28 cellular contexts compared by ENCODE assay signal in genomic region chr22:37884420-37884819, GRCh38. TPM values are rescaled to one million over a fixed set of nuclear protein-coding genes. Genes with fewer than 3 reads are reported as not detected.
DNase-seq lines count a peak whose midpoint lies in the region; ATAC-seq, FAIRE-seq and TF ChIP-seq lines count a peak whose summit lies in the region.
"Had no signal": no experiment of that assay in that cellular context is flagged by ENCODE, and none has a peak within 500 bp of the region (broad histone marks: within the 10 kb centered on the region; RNA-seq: fewer than 3 reads in every experiment).

No MANE protein-coding gene starts in this region.

- ATAC-seq in T-helper 17 cell, result no peak
- ATAC-seq in stimulated activated effector memory CD8-positive, alpha-beta T cell treated with anti-CD3 and anti-CD28 coated beads, Interleukin-12 subunit alpha, Interleukin-12 subunit beta, amount 100 ng/mL, for 72 hours, result no peak
- no peak for ATAC-seq in GM18909 (IDR thresholded peaks at IDR 0.05; ENCODE audit: poor library complexity, unreplicated experiment)
- ATAC-seq in GM18868 (IDR thresholded peaks at IDR 0.05; ENCODE audit: unreplicated experiment), result no peak

- no peaks in the 10 kb centered on the region for H3K9me3 Mint-ChIP-seq in stimulated activated effector memory CD8-positive, alpha-beta T cell treated with anti-CD3 and anti-CD28 coated beads, Interleukin-12 subunit alpha, Interleukin-12 subunit beta, amount 100 ng/mL, for 72 hours
- H3K9me3 Mint-ChIP-seq: CD14-positive monocyte, immature natural killer cell had no signal

- intact Hi-C loops in lower leg skin (cut with DNase I; ENCODE audit: low total_unique reads), result no loop called here

- H3K36me3 Mint-ChIP-seq in T-helper 17 cell (ENCODE audit: low read depth), result peaks cover 3% of the 10 kb centered on the region
- peaks cover 100% of the 10 kb centered on the region for H3K36me3 Mint-ChIP-seq in stimulated activated effector memory CD8-positive, alpha-beta T cell treated with anti-CD3 and anti-CD28 coated beads, Interleukin-12 subunit alpha, Interleukin-12 subunit beta, amount 100 ng/mL, for 72 hours

- H3K9me3 ChIP-seq in T-helper 17 cell (ENCODE audit: control insufficient read depth, low read length, poor library complexity, severe bottlenecking), result no peaks in the 10 kb centered on the region
- H3K9me3 ChIP-seq: esophagus squamous epithelium, testis had no signal

- H3K27me3 Mint-ChIP-seq in T-helper 17 cell, result no peaks in the 10 kb centered on the region

- no peak overlapping the region for H3K4me3 ChIP-seq in fibroblast of the aortic adventitia (ENCODE audit: low read depth, low read length)
- no peak overlapping the region for H3K4me3 ChIP-seq in lower leg skin (ENCODE audit: low read depth, poor library complexity, severe bottlenecking)
- H3K4me3 ChIP-seq: esophagus squamous epithelium, testis had no signal

- no peak for TF ChIP-seq POLR2A in lower leg skin (IDR thresholded peaks at IDR 0.05)

- peaks cover 6% of the 10 kb centered on the region for H3K4me1 Mint-ChIP-seq in T-helper 17 cell
- H3K4me1 Mint-ChIP-seq in stimulated activated effector memory CD8-positive, alpha-beta T cell treated with anti-CD3 and anti-CD28 coated beads, Interleukin-12 subunit alpha, Interleukin-12 subunit beta, amount 100 ng/mL, for 72 hours, result peaks cover 6% of the 10 kb centered on the region
- H3K4me1 Mint-ChIP-seq: CD14-positive monocyte had no signal

- no peak overlapping the region for H3K4me3 Mint-ChIP-seq in T-helper 17 cell
- H3K4me3 Mint-ChIP-seq in stimulated activated effector memory CD8-positive, alpha-beta T cell treated with anti-CD3 and anti-CD28 coated beads, Interleukin-12 subunit alpha, Interleukin-12 subunit beta, amount 100 ng/mL, for 72 hours, result no peak overlapping the region
- H3K4me3 Mint-ChIP-seq: CD14-positive monocyte, immature natural killer cell had no signal

- 31 to 43% methylated on average over 6 of the region's 6 CpGs for WGBS in lower leg skin, 2 donors

- peak overlapping the region; percentile 19 for H3K27ac Mint-ChIP-seq in T-helper 17 cell
- H3K27ac Mint-ChIP-seq in stimulated activated effector memory CD8-positive, alpha-beta T cell treated with anti-CD3 and anti-CD28 coated beads, Interleukin-12 subunit alpha, Interleukin-12 subunit beta, amount 100 ng/mL, for 72 hours, result peak overlapping the region; percentile 43

- FAIRE-seq in frontal cortex (lab: Jason Lieb, UNC), result no peak
- FAIRE-seq: GM19239, H1 had no signal

- no peak for TF ChIP-seq CTCF in fibroblast of the aortic adventitia (IDR thresholded peaks at IDR 0.05; ENCODE audit: insufficient read depth, low read length)
- TF ChIP-seq CTCF in lower leg skin (IDR thresholded peaks at IDR 0.05), result no peak

- peak; percentile 59 for DNase-seq in EH (ENCODE audit: low read depth)
- DNase-seq in T-helper 17 cell, result no peak
- DNase-seq in fibroblast of the aortic adventitia (ENCODE audit: low read depth), result peak; percentile 71
- DNase-seq in stimulated activated effector memory CD8-positive, alpha-beta T cell treated with anti-CD3 and anti-CD28 coated beads, Interleukin-12 subunit alpha, Interleukin-12 subunit beta, amount 100 ng/mL, for 72 hours (ENCODE audit: low spot score in 2 of 2), result no peak
- no peak for DNase-seq in lower leg skin (ENCODE audit: low spot score in 2 of 2)
- DNase-seq in frontal cortex (ENCODE audit: low spot score in 2 of 2), result no peak
- DNase-seq: ACHN; activated CD8-positive, alpha-beta memory T cell treated with anti-CD3 and anti-CD28 coated beads, Interleukin-2, amount 50 U/mL, for 48 hours; activated naive CD4-positive, alpha-beta T cell treated with Interleukin-2 at 50 U/mL for 16 hours; anterior cingulate cortex; DMS153; effector CD8-positive, alpha-beta T cell; esophagus squamous epithelium; GDM1; immature natural killer cell; KG1; NCI-H1694 treated with DMSO at 0.1 percent for 48 hours; NCI-H748 treated with DMSO at 0.1 percent for 48 hours; nucleus accumbens; OCI-M1; right cardiac atrium; SIG-M5; testis had no signal

RNA-seq across cellular contexts. Expression of gene MICALL1, which starts 21.7 kb away (rescaled TPM):
- 10 to 100 TPM; 19.2 to 21.9 TPM for total RNA-seq in T-helper 17 cell
- total RNA-seq in fibroblast of the aortic adventitia (ENCODE audit: low replicate concordance), result 13.2 and 24.7 TPM in 2 replicates
- 100 to 1,000 TPM; 124 to 150 (median 143) TPM for total RNA-seq in lower leg skin
- 25.7 TPM for total RNA-seq in frontal cortex

RNA-seq across cellular contexts. Expression of gene EIF3L, which starts 35.2 kb away (rescaled TPM):
- total RNA-seq in T-helper 17 cell (100 to 1,000 TPM; 517 to 546 TPM), fibroblast of the aortic adventitia (ENCODE audit: low replicate concordance) (181 and 457 TPM in 2 replicates), lower leg skin (100 to 1,000 TPM; 392 to 558 (median 489) TPM), frontal cortex (695 TPM)

RNA-seq across cellular contexts. Expression of gene ANKRD54, which starts 40.3 kb away (rescaled TPM):
- total RNA-seq in T-helper 17 cell (10 to 100 TPM; 21.3 to 24.4 TPM), fibroblast of the aortic adventitia (ENCODE audit: low replicate concordance) (19.0 and 38.6 TPM in 2 replicates), lower leg skin (10 to 100 TPM; 36.2 to 61.6 (median 53.0) TPM), frontal cortex (13.0 TPM)

Comparison
In these comparisons a context has a peak if more than half of its experiments do, and no peak if none do; other contexts are left out.
1. DNase-seq: peak in EH (single experiment) and fibroblast of the aortic adventitia (single experiment); none in T-helper 17 cell (0 of 3), stimulated activated effector memory CD8-positive, alpha-beta T cell treated with anti-CD3 and anti-CD28 coated beads, Interleukin-12 subunit alpha, Interleukin-12 subunit beta, amount 100 ng/mL, for 72 hours (0 of 2), lower leg skin (0 of 2) and frontal cortex (0 of 2).